Comparison of ENCODE assay signal across 14 cellular contexts in genomic region chr15:99511529-99511864, GRCh38. TPM values are rescaled to one million over a fixed set of nuclear protein-coding genes. Genes with fewer than 3 reads are reported as not detected.
A peak's percentile ranks its signal among the peaks of the same experiment; 100 is the strongest.
DNase-seq lines count a peak whose midpoint lies in the region; ATAC-seq and TF ChIP-seq lines count a peak whose summit lies in the region.
"Had no signal": no experiment of that assay in that cellular context is flagged by ENCODE, and none has a peak within 500 bp of the region (broad histone marks: within the 10 kb centered on the region; RNA-seq: fewer than 3 reads in every experiment).

No MANE protein-coding gene starts in this region.

- ATAC-seq in HG03432 (IDR thresholded peaks at IDR 0.05; ENCODE audit: unreplicated experiment), result no peak
- ATAC-seq in GM18502 (IDR thresholded peaks at IDR 0.05; ENCODE audit: poor library complexity, unreplicated experiment), result no peak
- ATAC-seq: Panc1 had no signal

- peaks cover 96% of the 10 kb centered on the region for H3K4me1 ChIP-seq in Karpas-422 (ENCODE audit: low read length)
- H3K4me1 ChIP-seq in esophagus muscularis mucosa, result peaks cover 31 to 48% (median 46%) of the 10 kb centered on the region in 4 donors
- peaks cover 11% of the 10 kb centered on the region for H3K4me1 ChIP-seq in rectal smooth muscle tissue (ENCODE audit: control insufficient read depth, insufficient read depth, low read length)

- H3K9me3 ChIP-seq in Karpas-422 (ENCODE audit: low read length) (peaks cover 6% of the 10 kb centered on the region; the same call in 1 of the 2 replicates), esophagus muscularis mucosa (no peaks in the 10 kb centered on the region)
- H3K9me3 ChIP-seq: thyroid gland had no signal

- CTCF ChIA-PET in BJ (lab: Yijun Ruan, JAX), result interaction anchor here (0.8 to 1.2 kb wide), 6 partner anchors 9 to 1156 kb away, joined by 3 to 4 read pairs (median 3); no protein-coding TSS in a partner anchor

- H3K36me3 ChIP-seq in BJ (ENCODE audit: control insufficient read depth, insufficient read depth, low read length), result no peaks in the 10 kb centered on the region
- H3K36me3 ChIP-seq in Karpas-422 (ENCODE audit: insufficient read depth, low read length), result no peaks in the 10 kb centered on the region
- H3K36me3 ChIP-seq in esophagus muscularis mucosa, result no peaks in the 10 kb centered on the region
- no peaks in the 10 kb centered on the region for H3K36me3 ChIP-seq in rectal smooth muscle tissue (ENCODE audit: control insufficient read depth, insufficient read depth, low read length)
- H3K36me3 ChIP-seq: thyroid gland had no signal

- H3K79me2 ChIP-seq in Karpas-422 (ENCODE audit: low read length), result no peaks in the 10 kb centered on the region

- no peak overlapping the region for H3K27ac Mint-ChIP-seq in mesothelial cell of epicardium
- H3K27ac Mint-ChIP-seq: activated naive CD8-positive, alpha-beta T cell treated with anti-CD3 and anti-CD28 coated beads, Interleukin-2, amount 10 ng/mL, durations not matched to agents 7 days and 5 days; CD4-positive, alpha-beta T cell had no signal

- DNase-seq in BJ (ENCODE audit: low read depth) (peak; percentile 32), Karpas-422 (peak; percentile 86), esophagus muscularis mucosa (ENCODE audit: extremely low spot score) (no peak), mesothelial cell of epicardium (ENCODE audit: low spot score in 2 of 2, unreplicated experiment in 2 of 2) (no peak), ACHN (no peak)
- DNase-seq: activated CD8-positive, alpha-beta memory T cell treated with anti-CD3 and anti-CD28 coated beads for 24 hours; activated naive CD8-positive, alpha-beta T cell treated with anti-CD3 and anti-CD28 coated beads, Interleukin-2, amount 10 ng/mL, durations not matched to agents 7 days and 5 days; CD4-positive, alpha-beta T cell; NCI-H2227 treated with DMSO at 0.1 percent for 48 hours; thyroid gland had no signal

- H3K4me1 Mint-ChIP-seq in mesothelial cell of epicardium, result peaks cover 10% of the 10 kb centered on the region

- H3K4me3 ChIP-seq in BJ (ENCODE audit: low read depth, low read length) (no peak overlapping the region), Karpas-422 (ENCODE audit: low read length) (peak overlapping the region; percentile 58), esophagus muscularis mucosa (no peak overlapping the region), rectal smooth muscle tissue (ENCODE audit: low read length) (peak overlapping the region; percentile 4)
- H3K4me3 ChIP-seq: thyroid gland had no signal

- POLR2A ChIA-PET in BJ (lab: Charles Lee), result interaction anchor here (0.6 kb wide), 1 partner anchor 11 kb away, joined by 3 read pairs; no protein-coding TSS in a partner anchor

- H3K9me2 ChIP-seq in Karpas-422 (replicated peaks; ENCODE audit: insufficient read depth, low read length), result no peaks in the 10 kb centered on the region

- H3K27me3 Mint-ChIP-seq in mesothelial cell of epicardium (ENCODE audit: low read depth), result peaks cover 4% of the 10 kb centered on the region
- H3K27me3 Mint-ChIP-seq: activated naive CD8-positive, alpha-beta T cell treated with anti-CD3 and anti-CD28 coated beads, Interleukin-2, amount 10 ng/mL, durations not matched to agents 7 days and 5 days; CD4-positive, alpha-beta T cell had no signal

- H4K20me1 ChIP-seq in Karpas-422 (ENCODE audit: insufficient read depth, low read depth, low read length), result no peaks in the 10 kb centered on the region

- in situ Hi-C loops in ACHN (cut with HindIII; ENCODE audit: low pct_ligation_motif_present, low pct_unique_long_range_greater_than_20kb, low sequenced_read_pairs), result no loop called here

- H2AFZ ChIP-seq in Karpas-422 (ENCODE audit: low read length), result no peak overlapping the region; the same call in 1 of the 2 replicates

- H3K4me2 ChIP-seq in Karpas-422 (ENCODE audit: low read depth, low read length, poor library complexity, severe bottlenecking), result peak overlapping the region; percentile 83

- no peak for TF ChIP-seq EP300 in esophagus muscularis mucosa (IDR thresholded peaks at IDR 0.05)

- WGBS in esophagus muscularis mucosa, result 17% methylated on average over 6 of the region's 6 CpGs

- TF ChIP-seq CTCF in BJ (IDR thresholded peaks at IDR 0.05; ENCODE audit: insufficient read depth, low read depth, low read length), result no peak
- no peak for TF ChIP-seq CTCF in esophagus muscularis mucosa (IDR thresholded peaks at IDR 0.05)
- TF ChIP-seq CTCF in mesothelial cell of epicardium (IDR thresholded peaks at IDR 0.05; ENCODE audit: unreplicated experiment), result no peak

- H3K9me3 Mint-ChIP-seq in mesothelial cell of epicardium, result no peaks in the 10 kb centered on the region
- H3K9me3 Mint-ChIP-seq: activated naive CD8-positive, alpha-beta T cell treated with anti-CD3 and anti-CD28 coated beads, Interleukin-2, amount 10 ng/mL, durations not matched to agents 7 days and 5 days; CD4-positive, alpha-beta T cell had no signal

- H3K36me3 Mint-ChIP-seq in mesothelial cell of epicardium, result no peaks in the 10 kb centered on the region

- H3K27ac ChIP-seq in Karpas-422 (ENCODE audit: low read length) (peak overlapping the region; percentile 98), esophagus muscularis mucosa (replicated peaks in 1 of 4) (peak overlapping the region; percentile 37 to 62 (median 53)), rectal smooth muscle tissue (ENCODE audit: low read depth, low read length) (no peak overlapping the region)
- H3K27ac ChIP-seq: thyroid gland had no signal

- no peak for TF ChIP-seq POLR2A in esophagus muscularis mucosa (IDR thresholded peaks at IDR 0.05; ENCODE audit: low read depth)

- H3K9ac ChIP-seq in Karpas-422 (ENCODE audit: low read length), result peak overlapping the region; percentile 67
- no peak overlapping the region for H3K9ac ChIP-seq in rectal smooth muscle tissue (ENCODE audit: low read length)

- intact Hi-C loops in esophagus muscularis mucosa (cut with DNase I), result no loop called here

- H3K4me3 Mint-ChIP-seq in mesothelial cell of epicardium, result no peak overlapping the region
- H3K4me3 Mint-ChIP-seq: CD4-positive, alpha-beta T cell had no signal

- no peaks in the 10 kb centered on the region; the same call in none of the 2 replicates for H3K27me3 ChIP-seq in BJ (ENCODE audit: control insufficient read depth, insufficient read depth, low read length)
- no peaks in the 10 kb centered on the region for H3K27me3 ChIP-seq in Karpas-422 (ENCODE audit: low read length)
- no peaks in the 10 kb centered on the region for H3K27me3 ChIP-seq in esophagus muscularis mucosa
- H3K27me3 ChIP-seq in rectal smooth muscle tissue (ENCODE audit: control insufficient read depth, insufficient read depth, low read length), result no peaks in the 10 kb centered on the region
- H3K27me3 ChIP-seq: thyroid gland had no signal

RNA-seq across cellular contexts. Expression of gene MEF2A, which starts 54.3 kb away (rescaled TPM):
- 33.2 and 34.3 TPM in 2 replicates for polyA plus RNA-seq in BJ (2011; rRNA removed)
- polyA minus RNA-seq in BJ (2011; rRNA and poly(A)+ RNA removed), result 27.4 and 43.3 TPM in 2 replicates
- 98.2 and 144 TPM in 2 replicates for total RNA-seq in Karpas-422 (2014; rRNA removed; shearing (Covaris generic); ENCODE audit: low replicate concordance)
- total RNA-seq in esophagus muscularis mucosa (10 to 100 TPM; 63.1 to 76.7 (median 73.3) TPM), mesothelial cell of epicardium (35.4 to 39.1 TPM (median 36.0 TPM) in 3 replicates)

Comparison
In these comparisons a context has a peak if more than half of its experiments do, and no peak if none do; other contexts are left out.
1. DNase-seq: peak in BJ (single experiment) and Karpas-422 (single experiment); none in esophagus muscularis mucosa (single experiment), mesothelial cell of epicardium (0 of 2) and ACHN (single experiment).
2. H3K4me3 ChIP-seq: peak in Karpas-422 (single experiment) and rectal smooth muscle tissue (single experiment); none in BJ (single experiment) and esophagus muscularis mucosa (0 of 4).